In the genomic region with DNA sequence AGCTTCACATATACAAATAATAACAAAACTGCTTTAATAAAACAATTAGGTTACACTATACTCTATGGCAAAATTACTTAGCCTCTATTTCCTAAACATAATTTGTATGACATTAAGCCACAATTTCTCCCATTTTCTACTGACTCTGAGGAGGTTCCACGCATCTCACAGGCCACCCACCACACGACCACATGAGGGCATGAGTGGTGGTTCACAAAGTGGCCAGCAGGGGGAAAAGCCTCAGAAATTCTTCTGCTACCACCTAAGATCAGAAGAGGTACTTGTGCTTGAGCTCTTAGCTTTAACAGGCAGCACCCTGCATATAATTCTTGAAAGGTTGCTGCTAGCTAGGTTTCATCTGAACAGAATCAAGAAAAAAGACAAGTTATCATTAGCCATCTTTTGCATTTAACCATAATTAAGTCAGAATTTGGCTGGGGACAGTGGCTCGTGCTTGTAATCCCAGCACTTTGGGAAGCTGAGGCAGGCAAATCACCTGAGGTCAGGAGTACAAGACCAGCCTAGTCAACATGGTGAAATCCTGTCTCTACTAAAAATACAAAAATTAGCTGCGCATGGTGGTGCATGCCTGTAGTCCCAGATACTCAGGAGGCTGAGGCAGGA, we compare ENCODE assay signal across 9 cellular contexts. TPM values are rescaled to one million over a fixed set of nuclear protein-coding genes. Genes with fewer than 3 reads are reported as not detected.
A peak's percentile ranks its signal among the peaks of the same experiment; 100 is the strongest.
DNase-seq lines count a peak whose midpoint lies in the region; FAIRE-seq and TF ChIP-seq lines count a peak whose summit lies in the region.
"Had no signal": no experiment of that assay in that cellular context is flagged by ENCODE, and none has a peak within 500 bp of the region (broad histone marks: within the 10 kb centered on the region; RNA-seq: fewer than 3 reads in every experiment).

No MANE protein-coding gene starts in this region.

- peaks cover 2% of the 10 kb centered on the region for H3K36me3 Mint-ChIP-seq in astrocyte (ENCODE audit: low read depth, unreplicated experiment)

- no peak overlapping the region for H3K27ac Mint-ChIP-seq in astrocyte (ENCODE audit: unreplicated experiment)

- no peaks in the 10 kb centered on the region for H3K79me2 ChIP-seq in astrocyte (ENCODE audit: insufficient read depth, low read length)
- peaks cover 23% of the 10 kb centered on the region for H3K79me2 ChIP-seq in keratinocyte (ENCODE audit: control insufficient read depth, insufficient read depth, low read length)

- no peaks in the 10 kb centered on the region for H3K9me1 ChIP-seq in keratinocyte (ENCODE audit: control insufficient read depth, extremely low read depth, insufficient read depth, low read length)

- H3K9me3 Mint-ChIP-seq in astrocyte (ENCODE audit: unreplicated experiment) = no peaks in the 10 kb centered on the region

- in situ Hi-C loops in HAP-1 (cut with MboI; ENCODE audit: low sequenced_read_pairs) = no loop called here

- H4K20me1 ChIP-seq in astrocyte (ENCODE audit: insufficient read depth, low read length) (no peaks in the 10 kb centered on the region), keratinocyte (ENCODE audit: control insufficient read depth, extremely low read depth, insufficient read depth, low read length) (no peaks in the 10 kb centered on the region)
- H4K20me1 ChIP-seq: BLaER1 had no signal

- H3K4me1 ChIP-seq in HAP-1 (no peaks in the 10 kb centered on the region), astrocyte (ENCODE audit: insufficient read depth, low read length) (no peaks in the 10 kb centered on the region), keratinocyte (ENCODE audit: control insufficient read depth, extremely low read depth, insufficient read depth, low read length) (peaks cover 5% of the 10 kb centered on the region)

- H3K4me3 Mint-ChIP-seq in astrocyte (ENCODE audit: unreplicated experiment) = no peak overlapping the region

- H3K9me3 ChIP-seq in HAP-1 (no peaks in the 10 kb centered on the region), astrocyte (ENCODE audit: insufficient read depth, low read depth, low read length) (no peaks in the 10 kb centered on the region), keratinocyte (ENCODE audit: control insufficient read depth, low read depth, low read length) (no peaks in the 10 kb centered on the region)
- H3K9me3 ChIP-seq: BLaER1 had no signal

- H3K4me1 Mint-ChIP-seq in astrocyte (ENCODE audit: low read depth, unreplicated experiment) = no peaks in the 10 kb centered on the region

- H3K4me3 ChIP-seq in HAP-1 (no peak overlapping the region), astrocyte (ENCODE audit: insufficient read depth, low read depth, low read length) (no peak overlapping the region), keratinocyte (ENCODE audit: control insufficient read depth in 2 of 3, extremely low read depth in 1 of 3, insufficient read depth in 2 of 3, low read depth in 1 of 3, low read length in 3 of 3) (no peak overlapping the region)
- H3K4me3 ChIP-seq: BLaER1 had no signal

- FAIRE-seq in astrocyte (lab: Jason Lieb, UNC) (no peak), keratinocyte (lab: Jason Lieb, UNC) (no peak)

- DNase-seq in DMS79 treated with DMSO at 0.1 percent for 48 hours (lab: John Stamatoyannopoulos, UW) (peak; percentile 4), DMS79 (lab: John Stamatoyannopoulos, UW) (no peak), HAP-1 (ENCODE audit: low spot score in 2 of 2) (peak; percentile 19 to 74), LoVo (ENCODE audit: low spot score) (peak; percentile 50), T-helper 2 cell (peak; percentile 34 to 80 (median 68)), astrocyte (ENCODE audit: low read depth) (peak; percentile 32), keratinocyte (ENCODE audit: low read depth, low spot score) (no peak)
- DNase-seq in stimulated activated CD4-positive, alpha-beta T cell treated with anti-CD3 and anti-CD28 coated beads, Interleukin-4, amount 100 ng/mL, for 24 hours = peak; percentile 79

- H3K27ac ChIP-seq in astrocyte (ENCODE audit: low read depth, low read length) (no peak overlapping the region), keratinocyte (ENCODE audit: control insufficient read depth, insufficient read depth, low read length) (no peak overlapping the region)
- H3K27ac ChIP-seq: BLaER1 had no signal

- no peaks in the 10 kb centered on the region for H3K36me3 ChIP-seq in HAP-1 (replicated peaks)
- no peaks in the 10 kb centered on the region for H3K36me3 ChIP-seq in astrocyte (ENCODE audit: insufficient read depth, low read length)
- peaks cover 0 to 5% of the 10 kb centered on the region in 2 experiments for H3K36me3 ChIP-seq in keratinocyte (ENCODE audit: control insufficient read depth in 2 of 2, extremely low read depth in 1 of 2, insufficient read depth in 2 of 2, low read length in 2 of 2)

- H2AFZ ChIP-seq in astrocyte (ENCODE audit: low read depth, low read length) = no peak overlapping the region
- no peak overlapping the region for H2AFZ ChIP-seq in keratinocyte (ENCODE audit: control insufficient read depth, low read length)

- TF ChIP-seq CTCF in astrocyte (IDR thresholded peaks at IDR 0.05; ENCODE audit: insufficient read depth, low read depth, low read length) (peak; percentile 84), keratinocyte (optimal IDR thresholded peaks at IDR 0.05 in 1 of 3, IDR thresholded peaks at IDR 0.05 in 1 of 3, conservative IDR thresholded peaks at IDR 0.05 in 1 of 3; ENCODE audit: extremely low read depth in 1 of 3, insufficient read depth in 2 of 3, low read length in 3 of 3) (peak; percentile 65 to 80 (median 76))

- H3K9ac ChIP-seq in astrocyte (ENCODE audit: low read length) (no peak overlapping the region), keratinocyte (ENCODE audit: control insufficient read depth, extremely low read depth, insufficient read depth, low read length) (no peak overlapping the region)
- H3K9ac ChIP-seq: BLaER1 had no signal

- H3K4me2 ChIP-seq in astrocyte (ENCODE audit: low read length) = no peak overlapping the region
- H3K4me2 ChIP-seq in keratinocyte (ENCODE audit: control insufficient read depth, extremely low read depth, insufficient read depth, low read depth, low read length) = no peak overlapping the region
- H3K4me2 ChIP-seq: BLaER1 had no signal

- H3K27me3 Mint-ChIP-seq in astrocyte (ENCODE audit: low read depth, unreplicated experiment) = no peaks in the 10 kb centered on the region

- dilution Hi-C loops in keratinocyte (cut with MboI; ENCODE audit: extremely low pct_ligation_motif_present, low sequenced_read_pairs) = no loop called here

- no peaks in the 10 kb centered on the region for H3K27me3 ChIP-seq in HAP-1 (ENCODE audit: low read depth)
- H3K27me3 ChIP-seq in astrocyte (ENCODE audit: insufficient read depth, low read length) = no peaks in the 10 kb centered on the region
- no peaks in the 10 kb centered on the region for H3K27me3 ChIP-seq in keratinocyte (ENCODE audit: control insufficient read depth, extremely low read depth, insufficient read depth, low read length)
- H3K27me3 ChIP-seq: BLaER1 had no signal

RNA-seq across cellular contexts. Expression of gene LPXN, which starts 7.7 kb away (rescaled TPM):
- 3.6 and 3.7 TPM in 2 replicates for total RNA-seq in astrocyte
- polyA plus RNA-seq in keratinocyte = 83.9 to 147 TPM (median 92.5 TPM) in 3 replicates
- 0.85 TPM for polyA plus RNA-seq in keratinocyte (2011; ENCODE audit: low read depth)
- 94.2 and 142 TPM in 2 replicates for polyA plus RNA-seq in keratinocyte (2011; cell fraction: cytosol; rRNA removed)
- 74.5 and 80.4 TPM in 2 replicates for polyA plus RNA-seq in keratinocyte (2011; cell fraction: nucleus; rRNA removed)
- polyA plus RNA-seq in keratinocyte (2012; ENCODE audit: low replicate concordance) = 4.0 and 94.1 TPM in 2 replicates
- 85.8 to 114 TPM (median 103 TPM) in 3 replicates for polyA minus RNA-seq in keratinocyte
- polyA minus RNA-seq in keratinocyte (2011; cell fraction: cytosol; rRNA and poly(A)+ RNA removed) = 44.7 TPM
- polyA minus RNA-seq in keratinocyte (2011; cell fraction: nucleus; rRNA and poly(A)+ RNA removed) = 32.9 and 63.1 TPM in 2 replicates

RNA-seq across cellular contexts. Expression of gene ZFP91, which starts 10.9 kb away (rescaled TPM):
- total RNA-seq in astrocyte = 38.1 and 40.1 TPM in 2 replicates
- 30.1 to 45.6 TPM (median 34.0 TPM) in 3 replicates for polyA plus RNA-seq in keratinocyte
- polyA plus RNA-seq in keratinocyte (2011; ENCODE audit: low read depth) = 14.5 TPM
- 30.4 and 45.7 TPM in 2 replicates for polyA plus RNA-seq in keratinocyte (2011; cell fraction: cytosol; rRNA removed)
- polyA plus RNA-seq in keratinocyte (2011; cell fraction: nucleus; rRNA removed) = 28.5 and 40.5 TPM in 2 replicates
- 21.6 and 38.7 TPM in 2 replicates for polyA plus RNA-seq in keratinocyte (2012; ENCODE audit: low replicate concordance)
- polyA minus RNA-seq in keratinocyte = 14.7 to 40.9 TPM (median 25.4 TPM) in 3 replicates
- polyA minus RNA-seq in keratinocyte (2011; cell fraction: cytosol; rRNA and poly(A)+ RNA removed) = 27.4 TPM
- 19.5 and 35.0 TPM in 2 replicates for polyA minus RNA-seq in keratinocyte (2011; cell fraction: nucleus; rRNA and poly(A)+ RNA removed)

RNA-seq across cellular contexts. Expression of gene CNTF, which starts 54.5 kb away (rescaled TPM):
- 1.4 and 1.7 TPM in 2 replicates for total RNA-seq in astrocyte
- polyA plus RNA-seq in keratinocyte = 0.96 to 1.9 TPM (median 1.3 TPM) in 3 replicates
- polyA plus RNA-seq in keratinocyte (2011; ENCODE audit: low read depth) = 0.14 TPM
- polyA plus RNA-seq in keratinocyte (2011; cell fraction: cytosol; rRNA removed) = 0.58 and 0.79 TPM in 2 replicates
- polyA plus RNA-seq in keratinocyte (2011; cell fraction: nucleus; rRNA removed) = 2.7 and 3.2 TPM in 2 replicates
- polyA plus RNA-seq in keratinocyte (2012; ENCODE audit: low replicate concordance) = 1.0 and 1.2 TPM in 2 replicates
- 1.4 to 8.4 TPM (median 2.8 TPM) in 3 replicates for polyA minus RNA-seq in keratinocyte
- polyA minus RNA-seq in keratinocyte (2011; cell fraction: cytosol; rRNA and poly(A)+ RNA removed) = not detected
- polyA minus RNA-seq in keratinocyte (2011; cell fraction: nucleus; rRNA and poly(A)+ RNA removed) = 4.9 and 6.8 TPM in 2 replicates

Comparison
In these comparisons a context has a peak if more than half of its experiments do, and no peak if none do; other contexts are left out.
1. DNase-seq: peak in DMS79 treated with DMSO at 0.1 percent for 48 hours (single experiment), HAP-1 (2 of 2), LoVo (single experiment), T-helper 2 cell (5 of 5), astrocyte (single experiment) and stimulated activated CD4-positive, alpha-beta T cell treated with anti-CD3 and anti-CD28 coated beads, Interleukin-4, amount 100 ng/mL, for 24 hours (single experiment); none in DMS79 (single experiment) and keratinocyte (single experiment).